8 cellular contexts compared by ENCODE assay signal in the genomic region with DNA sequence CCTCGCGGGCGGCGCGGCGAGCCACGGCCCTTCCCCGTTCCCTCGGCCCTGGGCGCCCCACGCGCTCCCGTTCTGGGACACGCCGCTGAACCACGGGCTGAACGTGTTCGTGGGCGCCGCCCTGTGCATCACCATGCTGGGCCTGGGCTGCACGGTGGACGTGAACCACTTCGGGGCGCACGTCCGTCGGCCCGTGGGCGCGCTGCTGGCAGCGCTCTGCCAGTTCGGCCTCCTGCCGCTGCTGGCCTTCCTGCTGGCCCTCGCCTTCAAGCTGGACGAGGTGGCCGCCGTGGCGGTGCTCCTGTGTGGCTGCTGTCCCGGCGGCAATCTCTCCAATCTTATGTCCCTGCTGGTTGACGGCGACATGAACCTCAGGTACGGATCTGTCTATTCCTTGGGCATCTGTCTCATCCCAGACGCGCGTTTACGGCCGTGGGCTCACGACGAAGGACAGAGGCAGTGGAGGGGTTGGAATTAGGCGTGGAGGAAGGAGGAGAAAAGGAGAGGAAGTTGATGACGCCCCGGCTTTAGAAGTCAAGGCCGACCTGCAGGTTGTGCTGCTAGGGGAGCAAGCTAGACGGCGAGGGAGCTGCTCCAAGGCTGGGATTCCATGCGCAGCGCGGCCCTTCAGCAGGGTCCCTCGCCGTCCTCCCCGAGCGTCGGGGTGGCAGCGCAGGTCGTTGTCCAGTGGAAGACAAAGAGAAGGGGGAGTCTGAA. TPM values are rescaled to one million over a fixed set of nuclear protein-coding genes. Genes with fewer than 3 reads are reported as not detected.
DNase-seq lines count a peak whose midpoint lies in the region; ATAC-seq, FAIRE-seq and TF ChIP-seq lines count a peak whose summit lies in the region.

No MANE protein-coding gene starts in this region.

- H3K27me3 Mint-ChIP-seq in activated naive CD8-positive, alpha-beta T cell, result peaks cover 43% of the 10 kb centered on the region
- peaks cover 72% of the 10 kb centered on the region for H3K27me3 Mint-ChIP-seq in type B pancreatic cell

- no peaks in the 10 kb centered on the region for H3K9me3 Mint-ChIP-seq in activated naive CD8-positive, alpha-beta T cell (ENCODE audit: low read depth)
- no peaks in the 10 kb centered on the region for H3K9me3 Mint-ChIP-seq in type B pancreatic cell

- FAIRE-seq in HepG2 (lab: Jason Lieb, UNC), result no peak

- TF ChIP-seq RAD21 in HepG2 (CRISPR knock-in tag; IDR thresholded peaks at IDR 0.05), result no peak

- no peaks in the 10 kb centered on the region for H3K9me3 ChIP-seq in HepG2 (ENCODE audit: low read length)

- no peak overlapping the region for H2AFZ ChIP-seq in HepG2 (ENCODE audit: low read length)

- no peak overlapping the region for H3K9ac ChIP-seq in HepG2 (ENCODE audit: insufficient read depth, low read depth, low read length)

- H4K20me1 ChIP-seq in HepG2 (ENCODE audit: insufficient read depth, low read length), result no peaks in the 10 kb centered on the region

- peak overlapping the region; percentile 32; the same call in 1 of the 2 replicates for H3K4me2 ChIP-seq in HepG2 (ENCODE audit: low read depth, low read length)

- H3K27ac ChIP-seq in HepG2 (ENCODE audit: extremely low read length, insufficient read depth, low read length), result no peak overlapping the region

- H3K4me3 Mint-ChIP-seq in activated naive CD8-positive, alpha-beta T cell, result peak overlapping the region; percentile 73
- H3K4me3 Mint-ChIP-seq in type B pancreatic cell, result peak overlapping the region; percentile 82

- CTCF ChIA-PET in HepG2 (lab: Yijun Ruan, JAX; ENCODE audit: low intra/inter-chr PET ratio, low total read pairs), result no interaction called here

- no peaks in the 10 kb centered on the region for H3K79me2 ChIP-seq in HepG2 (ENCODE audit: insufficient read depth, low read length)

- no peak for TF ChIP-seq POLR2A in HepG2 (IDR thresholded peaks at IDR 0.05; ENCODE audit: insufficient read depth in 1 of 2, low read depth in 2 of 2, low read length in 2 of 2)

- H3K36me3 ChIP-seq in HepG2 (replicated peaks in 1 of 2; ENCODE audit: control insufficient read depth in 1 of 2, insufficient read depth in 2 of 2, low read length in 2 of 2), result no peaks in the 10 kb centered on the region

- in situ Hi-C loops in HepG2 (cut with HindIII; ENCODE audit: extremely low pct_ligation_motif_present, low pct_unique_long_range_greater_than_20kb), result no loop called here
- in situ Hi-C loops in G401 (cut with HindIII; ENCODE audit: low sequenced_read_pairs), result no loop called here

- BruUV-seq in HepG2 (replicated peaks; lab: Mats Ljungman, UMichigan), result no TSS peak

- H3K27me3 ChIP-seq in HepG2 (ENCODE audit: control insufficient read depth in 1 of 2, insufficient read depth in 2 of 2, low read length in 2 of 2), result peaks cover 0 to 31% of the 10 kb centered on the region in 2 experiments; a peak in 3 of 5 replicates

- 76% methylated on average over 58 of the region's 66 CpGs for WGBS in HepG2 (ENCODE audit: low lambda C conversion rate)

- H3K4me1 Mint-ChIP-seq in activated naive CD8-positive, alpha-beta T cell (ENCODE audit: low read depth), result peaks cover 15% of the 10 kb centered on the region
- H3K4me1 Mint-ChIP-seq in type B pancreatic cell (ENCODE audit: unreplicated experiment), result peaks cover 6% of the 10 kb centered on the region

- peak overlapping the region in 1 of 3 experiments; percentile 52; a peak in 1 of 6 replicates for H3K4me3 ChIP-seq in HepG2 (replicated peaks in 1 of 3; ENCODE audit: insufficient read depth in 1 of 3, low read depth in 2 of 3, low read length in 3 of 3)

- no peaks in the 10 kb centered on the region for H3K4me1 ChIP-seq in HepG2 (ENCODE audit: insufficient read depth, low read length)

- peaks cover 5% of the 10 kb centered on the region for H3K36me3 Mint-ChIP-seq in activated naive CD8-positive, alpha-beta T cell
- peaks cover 6% of the 10 kb centered on the region for H3K36me3 Mint-ChIP-seq in type B pancreatic cell

- intact Hi-C loops in Right ventricle myocardium superior (cut with DNase I), result no loop called here
- intact Hi-C loops in Right ventricle myocardium inferior (cut with DNase I), result no loop called here
- intact Hi-C loops in HepG2 (cut with micrococcal nuclease; ENCODE audit: unreplicated experiment), result no loop called here

- POLR2A ChIA-PET in HepG2 (lab: Yijun Ruan, JAX), result no interaction called here

- TF ChIP-seq CTCF in HepG2 (CRISPR knock-in tag; IDR thresholded peaks at IDR 0.05) (no peak), type B pancreatic cell (conservative IDR thresholded peaks at IDR 0.05) (no peak)

- TF ChIP-seq EP300 in HepG2 (IDR thresholded peaks at IDR 0.05; ENCODE audit: low read depth in 2 of 2, low read length in 2 of 2) (no peak), HepG2 (CRISPR knock-in tag; IDR thresholded peaks at IDR 0.05; ENCODE audit: borderline replicate concordance) (no peak)

- H3K27ac Mint-ChIP-seq in activated naive CD8-positive, alpha-beta T cell, result no peak overlapping the region
- H3K27ac Mint-ChIP-seq in type B pancreatic cell, result peak overlapping the region; percentile 32

- ATAC-seq in Right ventricle myocardium superior (ENCODE audit: poor library complexity), result no peak
- ATAC-seq in Right ventricle myocardium inferior, result no peak
- peak; percentile 53 for ATAC-seq in HepG2
- ATAC-seq in HG03460 (IDR thresholded peaks at IDR 0.05; ENCODE audit: unreplicated experiment), result no peak

- DNase-seq in Right ventricle myocardium superior (peak; percentile 36), Right ventricle myocardium inferior (ENCODE audit: missing footprints) (no peak), HepG2 (ENCODE audit: low spot score) (no peak), type B pancreatic cell (ENCODE audit: extremely low spot score, unreplicated experiment) (no peak), G401 (ENCODE audit: low spot score) (no peak)
- DNase-seq in effector CD8-positive, alpha-beta T cell (lab: John Stamatoyannopoulos, UW), result no peak

RNA-seq across cellular contexts. Expression of gene SLC10A4, which starts 0.8 kb away (rescaled TPM):
- total RNA-seq in Right ventricle myocardium superior, result not detected
- total RNA-seq in Right ventricle myocardium inferior, result not detected
- total RNA-seq in HepG2 (2016; rRNA removed; fragmentation: Illumina TruSeq; extraction: Trizol), result 0.07 TPM in 1 of 2 replicates, not detected in the other
- not detected in 2 replicates for total RNA-seq in HepG2 (2016; cell fraction: cytosol; rRNA removed; fragmentation: Illumina TruSeq; extraction: Trizol; ENCODE audit: low read depth)
- total RNA-seq in HepG2 (2016; cell fraction: insoluble cytoplasmic fraction; rRNA removed; fragmentation: Illumina TruSeq; extraction: Trizol), result not detected in 2 replicates
- total RNA-seq in HepG2 (2016; cell fraction: membrane; rRNA removed; fragmentation: Illumina TruSeq; extraction: Trizol), result not detected in 2 replicates
- 0.22 TPM in 1 of 2 replicates, not detected in the other for total RNA-seq in HepG2 (2016; cell fraction: nucleus; rRNA removed; fragmentation: Illumina TruSeq; extraction: Trizol)
- 0.04 TPM in 1 of 2 replicates, not detected in the other for polyA plus RNA-seq in HepG2 (2011; rRNA removed)
- 0.04 TPM in 1 of 2 replicates, not detected in the other for polyA plus RNA-seq in HepG2 (2011; cell fraction: cytosol; rRNA removed)
- polyA plus RNA-seq in HepG2 (2011; cell fraction: nucleus; rRNA removed), result 0.21 and 0.37 TPM in 2 replicates
- polyA plus RNA-seq in HepG2 (2012), result not detected in 2 replicates
- not detected in 2 replicates for polyA plus RNA-seq in HepG2 (2016; cell fraction: cytosol; fragmentation: Illumina TruSeq; extraction: Trizol; ENCODE audit: low read depth)
- not detected in 2 replicates for polyA plus RNA-seq in HepG2 (2016; cell fraction: insoluble cytoplasmic fraction; fragmentation: Illumina TruSeq; extraction: Trizol; ENCODE audit: low read depth)
- polyA plus RNA-seq in HepG2 (2016; cell fraction: membrane; fragmentation: Illumina TruSeq; extraction: Trizol; ENCODE audit: low read depth), result not detected in 2 replicates
- polyA plus RNA-seq in HepG2 (2016; cell fraction: nucleus; fragmentation: Illumina TruSeq; extraction: Trizol; ENCODE audit: insufficient read depth, low read depth), result 0.34 TPM in 1 of 2 replicates, not detected in the other
- not detected in 2 replicates for polyA minus RNA-seq in HepG2 (2011; rRNA and poly(A)+ RNA removed; ENCODE audit: low replicate concordance)
- polyA minus RNA-seq in HepG2 (2011; cell fraction: cytosol; rRNA and poly(A)+ RNA removed), result not detected in 2 replicates
- polyA minus RNA-seq in HepG2 (2011; cell fraction: nucleus; rRNA and poly(A)+ RNA removed), result 0.26 TPM in 1 of 2 replicates, not detected in the other
- total RNA-seq in type B pancreatic cell (ENCODE audit: low replicate concordance), result 0.99 and 2.8 TPM in 2 replicates
- total RNA-seq in G401 (2014; rRNA removed; shearing (Covaris generic)), result not detected in 2 replicates

RNA-seq across cellular contexts. Expression of gene ZAR1, which starts 6.1 kb away (rescaled TPM):
- total RNA-seq in Right ventricle myocardium superior, result not detected
- total RNA-seq in Right ventricle myocardium inferior, result not detected
- not detected in 2 replicates for total RNA-seq in HepG2 (2016; rRNA removed; fragmentation: Illumina TruSeq; extraction: Trizol)
- total RNA-seq in HepG2 (2016; cell fraction: cytosol; rRNA removed; fragmentation: Illumina TruSeq; extraction: Trizol; ENCODE audit: low read depth), result not detected in 2 replicates
- total RNA-seq in HepG2 (2016; cell fraction: insoluble cytoplasmic fraction; rRNA removed; fragmentation: Illumina TruSeq; extraction: Trizol), result not detected in 2 replicates
- not detected in 2 replicates for total RNA-seq in HepG2 (2016; cell fraction: membrane; rRNA removed; fragmentation: Illumina TruSeq; extraction: Trizol)
- total RNA-seq in HepG2 (2016; cell fraction: nucleus; rRNA removed; fragmentation: Illumina TruSeq; extraction: Trizol), result not detected in 2 replicates
- polyA plus RNA-seq in HepG2 (2011; rRNA removed), result not detected in 2 replicates
- not detected in 2 replicates for polyA plus RNA-seq in HepG2 (2011; cell fraction: cytosol; rRNA removed)
- not detected in 2 replicates for polyA plus RNA-seq in HepG2 (2011; cell fraction: nucleus; rRNA removed)
- polyA plus RNA-seq in HepG2 (2012), result not detected in 2 replicates
- not detected in 2 replicates for polyA plus RNA-seq in HepG2 (2016; cell fraction: cytosol; fragmentation: Illumina TruSeq; extraction: Trizol; ENCODE audit: low read depth)
- not detected in 2 replicates for polyA plus RNA-seq in HepG2 (2016; cell fraction: insoluble cytoplasmic fraction; fragmentation: Illumina TruSeq; extraction: Trizol; ENCODE audit: low read depth)
- polyA plus RNA-seq in HepG2 (2016; cell fraction: membrane; fragmentation: Illumina TruSeq; extraction: Trizol; ENCODE audit: low read depth), result not detected in 2 replicates
- not detected in 2 replicates for polyA plus RNA-seq in HepG2 (2016; cell fraction: nucleus; fragmentation: Illumina TruSeq; extraction: Trizol; ENCODE audit: insufficient read depth, low read depth)
- polyA minus RNA-seq in HepG2 (2011; rRNA and poly(A)+ RNA removed; ENCODE audit: low replicate concordance), result not detected in 2 replicates
- polyA minus RNA-seq in HepG2 (2011; cell fraction: cytosol; rRNA and poly(A)+ RNA removed), result not detected in 2 replicates
- not detected in 2 replicates for polyA minus RNA-seq in HepG2 (2011; cell fraction: nucleus; rRNA and poly(A)+ RNA removed)
- total RNA-seq in type B pancreatic cell (ENCODE audit: low replicate concordance), result 0.57 TPM in 1 of 2 replicates, not detected in the other
- total RNA-seq in G401 (2014; rRNA removed; shearing (Covaris generic)), result not detected in 2 replicates
